In the genomic region with DNA sequence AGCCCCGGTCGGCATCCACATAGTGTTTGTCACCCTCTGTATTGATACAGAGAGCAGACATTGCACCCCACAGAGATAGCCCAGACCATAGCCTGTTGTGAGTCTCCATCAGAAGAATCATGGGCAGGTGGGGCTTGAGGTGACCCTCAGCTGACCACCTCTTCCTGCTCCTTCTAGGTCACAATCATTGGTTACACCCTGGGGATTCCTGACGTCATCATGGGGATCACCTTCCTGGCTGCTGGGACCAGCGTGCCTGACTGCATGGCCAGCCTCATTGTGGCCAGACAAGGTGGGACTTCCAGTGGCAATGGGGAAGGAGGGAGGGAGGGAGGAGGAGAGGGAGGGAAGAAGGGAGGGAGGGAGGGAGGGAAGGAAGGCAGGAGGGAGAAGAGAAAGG, we compare ENCODE assay signal across 31 cellular contexts.
"Had no signal": no experiment of that assay in that cellular context is flagged by ENCODE, and none has a peak within 500 bp of the region (broad histone marks: within the 10 kb centered on the region; RNA-seq: fewer than 3 reads in every experiment).

No MANE protein-coding gene starts in this region.

- H3K9me3 Mint-ChIP-seq: natural killer cell treated with Interleukin-12 subunit alpha and Interleukin-12 subunit beta and Interleukin-15 and Interleukin-18, amount 100 ng/mL, for 72 hours; stimulated activated memory B cell treated with anti-CD40 and anti-IgM and Interleukin-4, amounts not matched to agents 10 μg/mL and 1 μg/mL and 100 μg/mL, for 72 hours; stimulated activated naive CD8-positive, alpha-beta T cell treated with anti-CD3 and anti-CD28 coated beads, Interleukin-15, amount 100 ng/mL, for 72 hours had no signal

- DNase-seq: naive B cell; naive thymus-derived CD8-positive, alpha-beta T cell; nephron progenitor cell; nucleus accumbens; pancreas; psoas muscle; right cardiac atrium; spleen; stimulated activated CD4-positive, alpha-beta T cell treated with anti-CD3 and anti-CD28 coated beads, Interleukin-12 subunit alpha, Interleukin-12 subunit beta, amount 100 ng/mL, for 4 hours; stimulated activated CD4-positive, alpha-beta T cell treated with anti-CD3 and anti-CD28 coated beads, Interleukin-1b, Interleukin-23, amount 100 ng/mL, for 48 hours; stimulated activated CD4-positive, alpha-beta T cell treated with anti-CD3 and anti-CD28 coated beads, Interleukin-4, amount 100 ng/mL, for 1 hour; stimulated activated CD4-positive, alpha-beta T cell treated with anti-CD3 and anti-CD28 coated beads, Interleukin-4, amount 100 ng/mL, for 4 hours; stimulated activated CD8-positive, alpha-beta memory T cell treated with anti-CD3 and anti-CD28 coated beads, Interleukin-4, amount 100 ng/mL, for 48 hours; stimulated activated naive CD4-positive, alpha-beta T cell; stimulated activated naive CD8-positive, alpha-beta T cell treated with anti-CD3 and anti-CD28 coated beads, Interleukin-15, amount 100 ng/mL, for 72 hours; stimulated activated naive CD8-positive, alpha-beta T cell treated with anti-CD3 and anti-CD28 coated beads, Interleukin-15, Interleukin-2, amounts not matched to agents 100 U/mL and 50 U/mL, for 24 hours; substantia nigra; testis; tibial artery; transverse colon; upper lobe of left lung had no signal

- H3K4me3 ChIP-seq: pancreas, psoas muscle, skin epidermis, smooth muscle cell, spleen, suprapubic skin, testis, tibial artery, transverse colon, upper lobe of left lung, vagina had no signal

- H3K4me1 ChIP-seq: pancreas, testis, vagina had no signal

- H3K36me3 Mint-ChIP-seq: naive B cell; natural killer cell treated with Interleukin-12 subunit alpha and Interleukin-12 subunit beta and Interleukin-15 and Interleukin-18, amount 100 ng/mL, for 72 hours had no signal

- H3K4me2 ChIP-seq: smooth muscle cell had no signal

- ATAC-seq: naive thymus-derived CD8-positive, alpha-beta T cell; natural killer cell treated with Interleukin-12 subunit alpha and Interleukin-12 subunit beta and Interleukin-15 and Interleukin-18, amount 100 ng/mL, for 72 hours; pancreas; psoas muscle; right cardiac atrium; sciatic nerve; stimulated activated memory B cell treated with anti-CD40 and anti-IgM and Interleukin-4, amounts not matched to agents 10 μg/mL and 1 μg/mL and 100 μg/mL, for 72 hours; stimulated activated naive CD8-positive, alpha-beta T cell treated with anti-CD3 and anti-CD28 coated beads, Interleukin-15, amount 100 ng/mL, for 72 hours; stimulated activated naive CD8-positive, alpha-beta T cell treated with anti-CD3 and anti-CD28 coated beads, Interleukin-15, Interleukin-2, amounts not matched to agents 100 U/mL and 50 U/mL, for 24 hours had no signal

- H3K27ac Mint-ChIP-seq: naive B cell; naive thymus-derived CD8-positive, alpha-beta T cell; natural killer cell treated with Interleukin-12 subunit alpha and Interleukin-12 subunit beta and Interleukin-15 and Interleukin-18, amount 100 ng/mL, for 72 hours; nephron progenitor cell; stimulated activated memory B cell treated with anti-CD40 and anti-IgM and Interleukin-4, amounts not matched to agents 10 μg/mL and 1 μg/mL and 100 μg/mL, for 72 hours had no signal

- H3K27me3 Mint-ChIP-seq: stimulated activated memory B cell treated with anti-CD40 and anti-IgM and Interleukin-4, amounts not matched to agents 10 μg/mL and 1 μg/mL and 100 μg/mL, for 72 hours had no signal

- FAIRE-seq: pancreas, urothelium cell line had no signal

- H3K27me3 ChIP-seq: neutrophil, pancreas, spleen, suprapubic skin, testis, tibial artery, transverse colon, upper lobe of left lung, vagina had no signal

- H3K9me3 ChIP-seq: neutrophil, pancreas, psoas muscle, spleen, suprapubic skin, testis, tibial artery, transverse colon, upper lobe of left lung, vagina had no signal

- H3K36me3 ChIP-seq: pancreas, spleen, suprapubic skin, transverse colon, upper lobe of left lung had no signal

- H3K4me3 Mint-ChIP-seq: naive B cell; naive thymus-derived CD8-positive, alpha-beta T cell; natural killer cell treated with Interleukin-12 subunit alpha and Interleukin-12 subunit beta and Interleukin-15 and Interleukin-18, amount 100 ng/mL, for 72 hours; nephron progenitor cell; neural crest cell; stimulated activated memory B cell treated with anti-CD40 and anti-IgM and Interleukin-4, amounts not matched to agents 10 μg/mL and 1 μg/mL and 100 μg/mL, for 72 hours; stimulated activated naive CD8-positive, alpha-beta T cell treated with anti-CD3 and anti-CD28 coated beads, Interleukin-15, amount 100 ng/mL, for 72 hours had no signal

- H3K27ac ChIP-seq: neutrophil, pancreas, psoas muscle, skin epidermis, suprapubic skin, testis, tibial artery, transverse colon, upper lobe of left lung, vagina had no signal
